8 cellular contexts compared by ENCODE assay signal in the genomic region with DNA sequence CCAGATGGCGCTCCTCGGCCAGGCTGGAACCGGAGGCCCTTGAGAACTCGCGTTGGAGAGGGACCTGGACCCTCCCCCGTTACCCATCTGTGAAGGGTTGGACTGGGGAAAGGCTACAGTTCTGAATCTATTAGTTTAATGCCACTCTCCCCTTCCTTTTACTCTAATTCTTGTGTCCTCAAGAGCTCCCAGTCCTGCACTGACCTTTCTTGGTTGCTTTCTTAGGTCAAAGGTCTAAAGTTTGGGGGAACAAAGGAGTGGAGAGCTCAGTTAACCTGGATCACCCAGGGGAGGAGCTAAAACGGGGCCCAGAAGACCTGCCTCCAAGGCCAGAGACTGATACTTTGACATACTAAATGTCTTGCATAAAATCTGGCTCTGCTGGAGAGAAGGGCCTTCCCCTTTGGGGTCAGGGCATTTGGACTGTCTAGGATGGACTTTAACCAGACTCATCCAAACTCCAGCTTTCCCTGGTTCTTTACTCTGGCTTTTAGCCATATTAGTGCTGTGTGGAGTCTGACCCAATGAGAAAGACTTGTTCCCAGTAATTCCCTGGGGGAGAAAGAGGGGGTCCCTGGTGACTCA. TPM values are rescaled to one million over a fixed set of nuclear protein-coding genes. Genes with fewer than 3 reads are reported as not detected.
A peak's percentile ranks its signal among the peaks of the same experiment; 100 is the strongest.
DNase-seq lines count a peak whose midpoint lies in the region; ATAC-seq lines count a peak whose summit lies in the region.

No MANE protein-coding gene starts in this region.

- intact Hi-C loops in activated CD4-positive, alpha-beta T cell treated with anti-CD3 and anti-CD28 coated beads, Interleukin-2, amount 10 ng/mL, durations not matched to agents 24 days and 14 days (cut with micrococcal nuclease) = loop anchor here (1.0 to 2.0 kb wide), 9 partner anchors 13 to 355 kb away; a partner anchor contains a TSS
- intact Hi-C loops in activated T-helper 2 cell treated with anti-CD3 and anti-CD28 coated beads, Interferon-gamma antibody, Interleukin-2, Interleukin-4, amounts not matched to agents 10 μg/mL and 5 μg/mL and 100 μg/mL, durations not matched to agents 14 hours and 24 hours and 36 hours (cut with micrococcal nuclease) = loop anchor here (1.0 to 2.0 kb wide), 7 partner anchors 26 to 98 kb away; a partner anchor contains a TSS

- H3K27me3 ChIP-seq in layer of hippocampus (ENCODE audit: control insufficient read depth, insufficient read depth, low read length) = no peaks in the 10 kb centered on the region

- H3K9me3 Mint-ChIP-seq in activated CD4-positive, alpha-beta T cell treated with anti-CD3 and anti-CD28 coated beads, Interleukin-2, amount 10 ng/mL, durations not matched to agents 24 days and 14 days = no peaks in the 10 kb centered on the region
- H3K9me3 Mint-ChIP-seq in activated T-helper 2 cell treated with anti-CD3 and anti-CD28 coated beads, Interferon-gamma antibody, Interleukin-2, Interleukin-4, amounts not matched to agents 10 μg/mL and 5 μg/mL and 100 μg/mL, durations not matched to agents 14 hours and 24 hours and 36 hours = no peaks in the 10 kb centered on the region

- H3K4me3 Mint-ChIP-seq in activated CD4-positive, alpha-beta T cell treated with anti-CD3 and anti-CD28 coated beads, Interleukin-2, amount 10 ng/mL, durations not matched to agents 24 days and 14 days = peak overlapping the region; percentile 96
- H3K4me3 Mint-ChIP-seq in activated T-helper 2 cell treated with anti-CD3 and anti-CD28 coated beads, Interferon-gamma antibody, Interleukin-2, Interleukin-4, amounts not matched to agents 10 μg/mL and 5 μg/mL and 100 μg/mL, durations not matched to agents 14 hours and 24 hours and 36 hours (ENCODE audit: low read depth) = peak overlapping the region; percentile 94

- H3K36me3 Mint-ChIP-seq in activated CD4-positive, alpha-beta T cell treated with anti-CD3 and anti-CD28 coated beads, Interleukin-2, amount 10 ng/mL, durations not matched to agents 24 days and 14 days (ENCODE audit: low read depth) = peaks cover 25% of the 10 kb centered on the region
- peaks cover 31% of the 10 kb centered on the region for H3K36me3 Mint-ChIP-seq in activated T-helper 2 cell treated with anti-CD3 and anti-CD28 coated beads, Interferon-gamma antibody, Interleukin-2, Interleukin-4, amounts not matched to agents 10 μg/mL and 5 μg/mL and 100 μg/mL, durations not matched to agents 14 hours and 24 hours and 36 hours (ENCODE audit: low read depth)

- peaks cover 32% of the 10 kb centered on the region for H3K4me1 Mint-ChIP-seq in activated CD4-positive, alpha-beta T cell treated with anti-CD3 and anti-CD28 coated beads, Interleukin-2, amount 10 ng/mL, durations not matched to agents 24 days and 14 days
- peaks cover 38% of the 10 kb centered on the region for H3K4me1 Mint-ChIP-seq in activated T-helper 2 cell treated with anti-CD3 and anti-CD28 coated beads, Interferon-gamma antibody, Interleukin-2, Interleukin-4, amounts not matched to agents 10 μg/mL and 5 μg/mL and 100 μg/mL, durations not matched to agents 14 hours and 24 hours and 36 hours (ENCODE audit: low read depth)

- peak overlapping the region; percentile 98 for H3K27ac Mint-ChIP-seq in activated CD4-positive, alpha-beta T cell treated with anti-CD3 and anti-CD28 coated beads, Interleukin-2, amount 10 ng/mL, durations not matched to agents 24 days and 14 days
- H3K27ac Mint-ChIP-seq in activated T-helper 2 cell treated with anti-CD3 and anti-CD28 coated beads, Interferon-gamma antibody, Interleukin-2, Interleukin-4, amounts not matched to agents 10 μg/mL and 5 μg/mL and 100 μg/mL, durations not matched to agents 14 hours and 24 hours and 36 hours = peak overlapping the region; percentile 72

- H3K27ac ChIP-seq in layer of hippocampus (ENCODE audit: low read depth, low read length) = peak overlapping the region; percentile 99
- peak overlapping the region; percentile 98 for H3K27ac ChIP-seq in substantia nigra (ENCODE audit: low read depth, low read length, poor library complexity, severe bottlenecking)

- ATAC-seq in GM18517 (IDR thresholded peaks at IDR 0.05; ENCODE audit: unreplicated experiment) = no peak

- no peak for DNase-seq in activated CD4-positive, alpha-beta T cell treated with anti-CD3 and anti-CD28 coated beads, Interleukin-2, amount 10 ng/mL, durations not matched to agents 24 days and 14 days
- no peak for DNase-seq in activated CD4-positive, alpha-beta T cell treated with anti-CD3 and anti-CD28 coated beads for 48 hours
- no peak for DNase-seq in activated T-helper 2 cell treated with anti-CD3 and anti-CD28 coated beads, Interferon-gamma antibody, Interleukin-2, Interleukin-4, amounts not matched to agents 10 μg/mL and 5 μg/mL and 100 μg/mL, durations not matched to agents 14 hours and 24 hours and 36 hours (ENCODE audit: low spot score)
- DNase-seq in substantia nigra (lab: John Stamatoyannopoulos, UW) = no peak
- no peak for DNase-seq in NCI-H1417 (lab: John Stamatoyannopoulos, UW)
- DNase-seq in AG20443 (ENCODE audit: low spot score) = no peak

- peaks cover 1% of the 10 kb centered on the region for H3K27me3 Mint-ChIP-seq in activated CD4-positive, alpha-beta T cell treated with anti-CD3 and anti-CD28 coated beads, Interleukin-2, amount 10 ng/mL, durations not matched to agents 24 days and 14 days
- no peaks in the 10 kb centered on the region for H3K27me3 Mint-ChIP-seq in activated T-helper 2 cell treated with anti-CD3 and anti-CD28 coated beads, Interferon-gamma antibody, Interleukin-2, Interleukin-4, amounts not matched to agents 10 μg/mL and 5 μg/mL and 100 μg/mL, durations not matched to agents 14 hours and 24 hours and 36 hours (ENCODE audit: low read depth)

RNA-seq across cellular contexts. Expression of a gene that starts 0.9 kb away (rescaled TPM):
- 163 and 180 TPM in 2 replicates for total RNA-seq in activated CD4-positive, alpha-beta T cell treated with anti-CD3 and anti-CD28 coated beads, Interleukin-2, amount 10 ng/mL, durations not matched to agents 24 days and 14 days
- total RNA-seq in activated T-helper 2 cell treated with anti-CD3 and anti-CD28 coated beads, Interferon-gamma antibody, Interleukin-2, Interleukin-4, amounts not matched to agents 10 μg/mL and 5 μg/mL and 100 μg/mL, durations not matched to agents 14 hours and 24 hours and 36 hours = 162 and 172 TPM in 2 replicates

RNA-seq across cellular contexts. Expression of a gene that starts 12.3 kb away (rescaled TPM):
- total RNA-seq in activated CD4-positive, alpha-beta T cell treated with anti-CD3 and anti-CD28 coated beads, Interleukin-2, amount 10 ng/mL, durations not matched to agents 24 days and 14 days = 245 and 267 TPM in 2 replicates
- 235 and 262 TPM in 2 replicates for total RNA-seq in activated T-helper 2 cell treated with anti-CD3 and anti-CD28 coated beads, Interferon-gamma antibody, Interleukin-2, Interleukin-4, amounts not matched to agents 10 μg/mL and 5 μg/mL and 100 μg/mL, durations not matched to agents 14 hours and 24 hours and 36 hours

RNA-seq across cellular contexts. Expression of a gene that starts 18.5 kb away (rescaled TPM):
- 253 and 269 TPM in 2 replicates for total RNA-seq in activated CD4-positive, alpha-beta T cell treated with anti-CD3 and anti-CD28 coated beads, Interleukin-2, amount 10 ng/mL, durations not matched to agents 24 days and 14 days
- 215 and 223 TPM in 2 replicates for total RNA-seq in activated T-helper 2 cell treated with anti-CD3 and anti-CD28 coated beads, Interferon-gamma antibody, Interleukin-2, Interleukin-4, amounts not matched to agents 10 μg/mL and 5 μg/mL and 100 μg/mL, durations not matched to agents 14 hours and 24 hours and 36 hours

RNA-seq across cellular contexts. Expression of a gene that starts 30.0 kb away (rescaled TPM):
- total RNA-seq in activated CD4-positive, alpha-beta T cell treated with anti-CD3 and anti-CD28 coated beads, Interleukin-2, amount 10 ng/mL, durations not matched to agents 24 days and 14 days = 39.5 and 44.8 TPM in 2 replicates
- 33.0 and 35.6 TPM in 2 replicates for total RNA-seq in activated T-helper 2 cell treated with anti-CD3 and anti-CD28 coated beads, Interferon-gamma antibody, Interleukin-2, Interleukin-4, amounts not matched to agents 10 μg/mL and 5 μg/mL and 100 μg/mL, durations not matched to agents 14 hours and 24 hours and 36 hours

RNA-seq across cellular contexts. Expression of a gene that starts 35.5 kb away (rescaled TPM):
- total RNA-seq in activated CD4-positive, alpha-beta T cell treated with anti-CD3 and anti-CD28 coated beads, Interleukin-2, amount 10 ng/mL, durations not matched to agents 24 days and 14 days = 264 and 271 TPM in 2 replicates
- 354 and 368 TPM in 2 replicates for total RNA-seq in activated T-helper 2 cell treated with anti-CD3 and anti-CD28 coated beads, Interferon-gamma antibody, Interleukin-2, Interleukin-4, amounts not matched to agents 10 μg/mL and 5 μg/mL and 100 μg/mL, durations not matched to agents 14 hours and 24 hours and 36 hours
